ENCODE assay signal across 1 cellular context in the genomic region with DNA sequence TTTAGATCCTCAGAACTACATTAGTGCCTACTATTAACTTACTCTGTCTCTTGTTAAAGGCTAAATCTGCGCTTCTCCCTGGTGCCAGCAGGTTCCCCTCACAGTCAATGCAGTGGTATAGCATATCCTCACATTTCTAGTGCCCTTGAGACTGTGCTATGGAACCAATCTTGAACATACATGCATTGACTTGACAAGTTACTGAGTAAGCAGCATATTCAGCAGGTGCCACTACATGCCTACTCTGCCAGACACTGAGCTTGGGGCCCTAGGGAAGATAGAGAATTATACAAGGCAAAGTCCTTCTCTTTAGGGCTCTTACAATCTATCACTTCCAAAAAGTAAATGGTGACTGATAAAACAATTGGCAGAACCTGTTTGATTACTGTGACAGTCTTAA.
TF ChIP-seq lines count a peak whose summit lies in the region.

No MANE protein-coding gene starts in this region.

TF ChIP-seq in SK-N-SH treated with all-trans-retinoic acid at 6 μM for 48 hours, 23 proteins besides CTCF, POLR2A, EP300 and RAD21 (continued from another document):
- TF ChIP-seq, protein P1, sequence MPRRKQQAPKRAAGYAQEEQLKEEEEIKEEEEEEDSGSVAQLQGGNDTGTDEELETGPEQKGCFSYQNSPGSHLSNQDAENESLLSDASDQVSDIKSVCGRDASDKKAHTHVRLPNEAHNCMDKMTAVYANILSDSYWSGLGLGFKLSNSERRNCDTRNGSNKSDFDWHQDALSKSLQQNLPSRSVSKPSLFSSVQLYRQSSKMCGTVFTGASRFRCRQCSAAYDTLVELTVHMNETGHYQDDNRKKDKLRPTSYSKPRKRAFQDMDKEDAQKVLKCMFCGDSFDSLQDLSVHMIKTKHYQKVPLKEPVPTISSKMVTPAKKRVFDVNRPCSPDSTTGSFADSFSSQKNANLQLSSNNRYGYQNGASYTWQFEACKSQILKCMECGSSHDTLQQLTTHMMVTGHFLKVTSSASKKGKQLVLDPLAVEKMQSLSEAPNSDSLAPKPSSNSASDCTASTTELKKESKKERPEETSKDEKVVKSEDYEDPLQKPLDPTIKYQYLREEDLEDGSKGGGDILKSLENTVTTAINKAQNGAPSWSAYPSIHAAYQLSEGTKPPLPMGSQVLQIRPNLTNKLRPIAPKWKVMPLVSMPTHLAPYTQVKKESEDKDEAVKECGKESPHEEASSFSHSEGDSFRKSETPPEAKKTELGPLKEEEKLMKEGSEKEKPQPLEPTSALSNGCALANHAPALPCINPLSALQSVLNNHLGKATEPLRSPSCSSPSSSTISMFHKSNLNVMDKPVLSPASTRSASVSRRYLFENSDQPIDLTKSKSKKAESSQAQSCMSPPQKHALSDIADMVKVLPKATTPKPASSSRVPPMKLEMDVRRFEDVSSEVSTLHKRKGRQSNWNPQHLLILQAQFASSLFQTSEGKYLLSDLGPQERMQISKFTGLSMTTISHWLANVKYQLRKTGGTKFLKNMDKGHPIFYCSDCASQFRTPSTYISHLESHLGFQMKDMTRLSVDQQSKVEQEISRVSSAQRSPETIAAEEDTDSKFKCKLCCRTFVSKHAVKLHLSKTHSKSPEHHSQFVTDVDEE (CRISPR knock-in tag; IDR thresholded peaks at IDR 0.05) = no peak
- TF ChIP-seq SNAI2 (CRISPR knock-in tag; IDR thresholded peaks at IDR 0.05) = no peak
- TF ChIP-seq PPARA (CRISPR knock-in tag; IDR thresholded peaks at IDR 0.05; ENCODE audit: borderline replicate concordance) = no peak
- TF ChIP-seq ISL1 (CRISPR knock-in tag; IDR thresholded peaks at IDR 0.05) = no peak
- TF ChIP-seq ESRRG (CRISPR knock-in tag; IDR thresholded peaks at IDR 0.05) = no peak
- TF ChIP-seq BACH2 (CRISPR knock-in tag; IDR thresholded peaks at IDR 0.05; ENCODE audit: borderline replicate concordance) = no peak
